1 cellular context compared by ENCODE assay signal in the genomic region with DNA sequence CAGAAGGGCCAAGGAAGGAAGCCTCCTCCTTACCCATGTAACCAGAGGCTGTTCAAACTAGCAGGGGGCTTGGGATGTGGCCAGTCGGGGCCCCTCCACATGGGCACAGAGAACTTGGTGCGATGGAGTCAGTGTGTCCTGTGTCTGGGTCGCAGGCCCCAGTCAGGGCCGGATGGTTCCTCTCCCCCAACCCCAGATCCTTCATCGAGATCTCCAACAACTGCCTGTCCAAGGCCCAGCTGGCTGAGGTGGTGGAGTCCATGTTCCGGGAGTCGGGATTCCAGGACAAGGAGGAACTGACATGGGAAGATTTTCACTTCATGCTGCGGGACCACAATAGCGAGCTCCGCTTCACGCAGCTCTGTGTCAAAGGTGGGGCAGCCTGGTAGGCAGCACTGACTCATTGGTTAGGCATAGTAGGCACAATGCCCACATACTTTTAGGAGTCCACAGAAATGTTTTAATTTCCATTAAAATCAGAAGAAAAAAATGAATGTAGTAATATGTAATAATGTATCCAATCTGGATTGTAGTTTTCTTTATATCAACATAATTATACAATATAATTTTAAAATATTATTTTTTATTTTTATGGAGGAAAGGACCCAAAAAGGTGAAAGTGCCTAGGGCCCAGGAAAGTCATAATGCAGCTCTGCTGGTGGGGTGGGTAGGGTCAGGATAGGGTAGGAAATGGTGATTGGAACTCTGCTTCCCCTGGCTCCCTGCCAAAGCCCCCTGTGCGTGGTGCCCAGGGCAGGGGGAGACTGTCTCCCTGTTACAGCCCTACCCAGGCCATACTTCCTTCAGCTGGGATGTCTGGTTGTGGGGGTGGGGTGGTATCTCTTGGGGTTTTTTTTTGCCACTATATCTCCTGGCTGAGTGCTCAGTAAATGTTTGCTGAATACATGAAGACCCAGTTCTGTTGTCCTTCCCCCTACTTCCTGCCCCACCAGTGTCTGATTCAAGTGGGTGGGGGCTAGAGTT.
TF ChIP-seq lines count a peak whose summit lies in the region.

No MANE protein-coding gene starts in this region.

TF ChIP-seq in K562, 482 proteins besides CTCF, POLR2A, EP300 and RAD21:
- no peak for TF ChIP-seq NCOA6 (IDR thresholded peaks at IDR 0.05)
- TF ChIP-seq NFATC3 (IDR thresholded peaks at IDR 0.05): no peak
- peak; percentile 55 for TF ChIP-seq NFIC (IDR thresholded peaks at IDR 0.05)
- no peak for TF ChIP-seq KLF13 (tag; IDR thresholded peaks at IDR 0.05; ENCODE audit: borderline replicate concordance, low read depth)
